Comparison of ENCODE assay signal across 2 cellular contexts in the genomic region with DNA sequence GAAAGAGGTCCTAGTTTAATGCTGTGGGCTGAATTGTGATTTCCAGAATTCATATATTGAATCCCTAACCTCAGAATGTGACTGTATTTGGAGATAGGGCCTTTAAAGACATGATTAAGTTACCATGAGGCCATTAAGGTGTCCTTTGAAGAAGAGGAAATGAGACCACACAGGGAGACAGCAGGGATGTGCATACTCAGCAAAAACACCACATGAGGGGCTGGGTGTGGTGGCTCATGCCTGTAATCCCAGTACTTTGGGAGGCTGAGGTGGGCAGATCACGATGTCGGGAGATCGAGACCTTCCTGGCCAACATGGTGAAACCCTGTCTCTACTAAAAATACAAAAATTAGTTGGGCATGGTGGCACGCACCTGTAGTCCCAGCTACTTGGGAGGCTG. TPM values are rescaled to one million over a fixed set of nuclear protein-coding genes. Genes with fewer than 3 reads are reported as not detected.
"Had no signal": no experiment of that assay in that cellular context is flagged by ENCODE, and none has a peak within 500 bp of the region (broad histone marks: within the 10 kb centered on the region; RNA-seq: fewer than 3 reads in every experiment).

No MANE protein-coding gene starts in this region.

RNA-seq across cellular contexts. Expression of a gene that starts 11.8 kb away (rescaled TPM):
- total RNA-seq: G401, GM12878 had no signal
- polyA plus RNA-seq: GM12878 had no signal
